ENCODE assay signal across 27 cellular contexts in genomic region chr11:73203790-73204189, GRCh38. TPM values are rescaled to one million over a fixed set of nuclear protein-coding genes. Genes with fewer than 3 reads are reported as not detected.
DNase-seq lines count a peak whose midpoint lies in the region; ATAC-seq and TF ChIP-seq lines count a peak whose summit lies in the region.
"Had no signal": no experiment of that assay in that cellular context is flagged by ENCODE, and none has a peak within 500 bp of the region (broad histone marks: within the 10 kb centered on the region; RNA-seq: fewer than 3 reads in every experiment).

No MANE protein-coding gene starts in this region.

- H3K27ac ChIP-seq in right atrium auricular region (no peak overlapping the region), mesenchymal stem cell (ENCODE audit: low read length, poor library complexity, severe bottlenecking) (no peak overlapping the region)
- H3K27ac ChIP-seq: ascending aorta, GM23248, vagina had no signal

- H2AFZ ChIP-seq in mesenchymal stem cell (ENCODE audit: low read depth, low read length), result no peak overlapping the region
- H2AFZ ChIP-seq: GM23248 had no signal

- H3K9ac ChIP-seq in mesenchymal stem cell (ENCODE audit: low read length), result no peak overlapping the region
- H3K9ac ChIP-seq: GM23248 had no signal

- H3K36me3 ChIP-seq in right atrium auricular region (no peaks in the 10 kb centered on the region), mesenchymal stem cell (ENCODE audit: control insufficient read depth in 1 of 2, insufficient read depth in 2 of 2, low read depth in 1 of 2, low read length in 2 of 2) (no peaks in the 10 kb centered on the region)
- H3K36me3 ChIP-seq: ascending aorta, vagina had no signal

- H4K8ac ChIP-seq in mesenchymal stem cell (ENCODE audit: low read length), result no peak overlapping the region

- POLR2A ChIA-PET in WTC11 (lab: Charles Lee), result interaction anchor here (0.7 kb wide), 1 partner anchor 416 kb away, joined by 3 read pairs; no protein-coding TSS in a partner anchor

- peaks cover 23% of the 10 kb centered on the region for H3K4me1 Mint-ChIP-seq in WTC11
- H3K4me1 Mint-ChIP-seq: CD4-positive, CD25-positive, alpha-beta regulatory T cell had no signal

- H2BK120ac ChIP-seq in mesenchymal stem cell (ENCODE audit: low read depth, low read length), result no peak overlapping the region

- DNase-seq in left cardiac atrium, result peak; percentile 24
- DNase-seq in right atrium auricular region (ENCODE audit: low spot score), result no peak
- DNase-seq in WTC11 (ENCODE audit: low spot score), result peak; percentile 9
- DNase-seq in mesenchymal stem cell, result no peak
- DNase-seq in cortex of kidney (lab: John Stamatoyannopoulos, UW), result no peak
- DNase-seq in NCI-H2227 treated with DMSO at 0.1 percent for 48 hours (lab: John Stamatoyannopoulos, UW), result no peak
- no peak for DNase-seq in dermis blood vessel endothelial cell
- DNase-seq: activated CD4-positive, alpha-beta memory T cell treated with anti-CD3 and anti-CD28 coated beads for 36 hours; CD4-positive, CD25-positive, alpha-beta regulatory T cell; GM23248; kidney glomerular epithelial cell; naive B cell; NCI-H1048; NCI-H2081; NCI-H446; SHP77 treated with DMSO at 0.1 percent for 48 hours; stimulated activated CD4-positive, alpha-beta T cell treated with anti-CD3 and anti-CD28 coated beads, Interleukin-2, amount 100 ng/mL, for 24 hours had no signal

- no peaks in the 10 kb centered on the region for H3K9me3 ChIP-seq in right atrium auricular region
- no peaks in the 10 kb centered on the region for H3K9me3 ChIP-seq in mesenchymal stem cell (ENCODE audit: control insufficient read depth, low read length)
- H3K9me3 ChIP-seq: ascending aorta, vagina had no signal

- ATAC-seq in left cardiac atrium, result peak in 1 of 2 donors; percentile 19
- no peak for ATAC-seq in WTC11
- no peak for ATAC-seq in HG03457 (IDR thresholded peaks at IDR 0.05; ENCODE audit: unreplicated experiment)
- ATAC-seq: activated CD4-positive, CD25-positive, alpha-beta regulatory T cell treated with anti-CD3 and anti-CD28 coated beads, Interleukin-2, amount 50 U/mL, for 24 hours had no signal

- H3K4me1 ChIP-seq in right atrium auricular region (no peaks in the 10 kb centered on the region), mesenchymal stem cell (ENCODE audit: control insufficient read depth, insufficient read depth, low read depth, low read length) (no peaks in the 10 kb centered on the region)
- H3K4me1 ChIP-seq: ascending aorta had no signal

- no peaks in the 10 kb centered on the region for H3K79me1 ChIP-seq in mesenchymal stem cell (replicated peaks; ENCODE audit: low read length, poor library complexity, severe bottlenecking)

- peaks cover 2% of the 10 kb centered on the region for H3K9me3 Mint-ChIP-seq in WTC11
- H3K9me3 Mint-ChIP-seq: activated CD4-positive, alpha-beta memory T cell treated with anti-CD3 and anti-CD28 coated beads for 36 hours; memory B cell had no signal

- H2AK5ac ChIP-seq in mesenchymal stem cell (ENCODE audit: low read length, severe bottlenecking), result no peak overlapping the region

- no peak overlapping the region for H3K4me3 Mint-ChIP-seq in WTC11
- H3K4me3 Mint-ChIP-seq: activated CD4-positive, alpha-beta memory T cell treated with anti-CD3 and anti-CD28 coated beads for 36 hours; activated naive CD8-positive, alpha-beta T cell; CD4-positive, CD25-positive, alpha-beta regulatory T cell; memory B cell; naive B cell had no signal

- no peak overlapping the region for H3K18ac ChIP-seq in mesenchymal stem cell (ENCODE audit: low read depth in 1 of 2, low read length in 2 of 2)

- no peaks in the 10 kb centered on the region for H3K36me3 Mint-ChIP-seq in WTC11
- H3K36me3 Mint-ChIP-seq: activated CD4-positive, alpha-beta memory T cell treated with anti-CD3 and anti-CD28 coated beads for 36 hours; activated naive CD8-positive, alpha-beta T cell; CD4-positive, CD25-positive, alpha-beta regulatory T cell; memory B cell; naive B cell had no signal

- H2BK12ac ChIP-seq in mesenchymal stem cell (ENCODE audit: low read length in 2 of 2), result no peak overlapping the region

- peak overlapping the region; percentile 61 for H2BK15ac ChIP-seq in mesenchymal stem cell (ENCODE audit: low read depth, poor library complexity, severe bottlenecking)

- H3K27ac Mint-ChIP-seq in WTC11, result no peak overlapping the region
- H3K27ac Mint-ChIP-seq: activated CD4-positive, alpha-beta memory T cell treated with anti-CD3 and anti-CD28 coated beads for 36 hours; activated naive CD8-positive, alpha-beta T cell; CD4-positive, CD25-positive, alpha-beta regulatory T cell; memory B cell had no signal

- intact Hi-C loops in left cardiac atrium (cut with DNase I), result no loop called here

- H3K27me3 ChIP-seq in right atrium auricular region (no peaks in the 10 kb centered on the region), mesenchymal stem cell (ENCODE audit: control insufficient read depth in 1 of 2, insufficient read depth in 1 of 2, low read length in 2 of 2) (no peaks in the 10 kb centered on the region)
- H3K27me3 ChIP-seq: ascending aorta, vagina had no signal

- H3K4me3 ChIP-seq in right atrium auricular region, result no peak overlapping the region
- no peak overlapping the region for H3K4me3 ChIP-seq in mesenchymal stem cell (ENCODE audit: insufficient read depth in 1 of 2, low read depth in 1 of 2, low read length in 2 of 2)
- H3K4me3 ChIP-seq: ascending aorta, GM23248, smooth muscle cell, vagina had no signal

- H3K4ac ChIP-seq in mesenchymal stem cell (ENCODE audit: low read depth in 1 of 2, low read length in 2 of 2), result no peak overlapping the region

- H3K14ac ChIP-seq in mesenchymal stem cell (ENCODE audit: low read length in 2 of 2), result no peak overlapping the region

- no peak overlapping the region for H4K91ac ChIP-seq in mesenchymal stem cell (ENCODE audit: low read length)

- H3K4me2 ChIP-seq in mesenchymal stem cell (ENCODE audit: low read length, poor library complexity, severe bottlenecking), result no peak overlapping the region
- H3K4me2 ChIP-seq: smooth muscle cell had no signal

- CTCF ChIA-PET in WTC11 (lab: Charles Lee), result no interaction called here

- no peaks in the 10 kb centered on the region; the same call in 1 of the 2 replicates for H3K27me3 Mint-ChIP-seq in WTC11 (ENCODE audit: low read depth)

- TF ChIP-seq CTCF in right atrium auricular region (IDR thresholded peaks at IDR 0.05) (no peak), WTC11 (IDR thresholded peaks at IDR 0.05) (no peak)

- H3K23ac ChIP-seq in mesenchymal stem cell (ENCODE audit: low read length in 2 of 2), result no peak overlapping the region

- WGBS in mesenchymal stem cell, result 93% methylated on average over 4 of the region's 4 CpGs

- H2BK5ac ChIP-seq in mesenchymal stem cell (ENCODE audit: low read depth, low read length, poor library complexity, severe bottlenecking), result no peak overlapping the region

TF ChIP-seq in WTC11, 78 proteins besides CTCF, POLR2A, EP300 and RAD21 (continues in another document):
- no peak for TF ChIP-seq NFATC4 (CRISPR knock-in tag; IDR thresholded peaks at IDR 0.05)
- no peak for TF ChIP-seq ZNF396 (CRISPR knock-in tag; IDR thresholded peaks at IDR 0.05; ENCODE audit: borderline replicate concordance)
- no peak for TF ChIP-seq ZNF138 (CRISPR knock-in tag; conservative IDR thresholded peaks at IDR 0.05)
- no peak for TF ChIP-seq NFE2L1 (CRISPR knock-in tag; IDR thresholded peaks at IDR 0.05)
- no peak for TF ChIP-seq ZNF219 (CRISPR knock-in tag; IDR thresholded peaks at IDR 0.05; ENCODE audit: borderline replicate concordance)
- TF ChIP-seq PRRX2 (CRISPR knock-in tag; IDR thresholded peaks at IDR 0.05), result no peak
- no peak for TF ChIP-seq FOXJ3 (CRISPR knock-in tag; IDR thresholded peaks at IDR 0.05; ENCODE audit: borderline replicate concordance)
- no peak for TF ChIP-seq ESRRA (CRISPR knock-in tag; IDR thresholded peaks at IDR 0.05; ENCODE audit: borderline replicate concordance)
- no peak for TF ChIP-seq ETV6 (CRISPR knock-in tag; IDR thresholded peaks at IDR 0.05)
- no peak for TF ChIP-seq ZBTB43 (CRISPR knock-in tag; IDR thresholded peaks at IDR 0.05)
- TF ChIP-seq ATF3 (CRISPR knock-in tag; conservative IDR thresholded peaks at IDR 0.05), result no peak
- no peak for TF ChIP-seq PREB (CRISPR knock-in tag; IDR thresholded peaks at IDR 0.05; ENCODE audit: borderline replicate concordance)
- no peak for TF ChIP-seq NR2C2 (CRISPR knock-in tag; IDR thresholded peaks at IDR 0.05)

RNA-seq across cellular contexts. Expression of gene P2RY2, which starts 14.3 kb away (rescaled TPM):
- total RNA-seq in left cardiac atrium, result 10 to 100 TPM; 12.0 to 16.5 TPM
- 10 to 100 TPM in 1 of 2 donors, 1 to 10 TPM in 1; 9.5 to 14.7 TPM for total RNA-seq in right atrium auricular region
- total RNA-seq in WTC11 (2021), result 0.94 to 1.2 TPM (median 1.2 TPM) in 3 replicates
- 0.01 TPM for polyA plus RNA-seq in mesenchymal stem cell (2013, experiment 1 of 2)
- 0.03 TPM for polyA plus RNA-seq in mesenchymal stem cell (2013, experiment 2 of 2)
- total RNA-seq in dermis blood vessel endothelial cell, result 0.51 and 1.2 TPM in 2 replicates
- total RNA-seq: activated CD4-positive, alpha-beta memory T cell treated with anti-CD3 and anti-CD28 coated beads for 36 hours; CD4-positive, CD25-positive, alpha-beta regulatory T cell; G401; GM23248; temporal lobe had no signal
- polyA plus RNA-seq: AG04450; CD4-positive, CD25-positive, alpha-beta regulatory T cell; GM23248; smooth muscle cell had no signal

Comparison
In these comparisons a context has a peak if more than half of its experiments do, and no peak if none do; other contexts are left out.
1. DNase-seq: peak in left cardiac atrium (single experiment) and WTC11 (single experiment); none in right atrium auricular region (single experiment), mesenchymal stem cell (single experiment), cortex of kidney (single experiment), NCI-H2227 treated with DMSO at 0.1 percent for 48 hours (single experiment) and dermis blood vessel endothelial cell (single experiment).